8 cellular contexts compared by ENCODE assay signal in the genomic region with DNA sequence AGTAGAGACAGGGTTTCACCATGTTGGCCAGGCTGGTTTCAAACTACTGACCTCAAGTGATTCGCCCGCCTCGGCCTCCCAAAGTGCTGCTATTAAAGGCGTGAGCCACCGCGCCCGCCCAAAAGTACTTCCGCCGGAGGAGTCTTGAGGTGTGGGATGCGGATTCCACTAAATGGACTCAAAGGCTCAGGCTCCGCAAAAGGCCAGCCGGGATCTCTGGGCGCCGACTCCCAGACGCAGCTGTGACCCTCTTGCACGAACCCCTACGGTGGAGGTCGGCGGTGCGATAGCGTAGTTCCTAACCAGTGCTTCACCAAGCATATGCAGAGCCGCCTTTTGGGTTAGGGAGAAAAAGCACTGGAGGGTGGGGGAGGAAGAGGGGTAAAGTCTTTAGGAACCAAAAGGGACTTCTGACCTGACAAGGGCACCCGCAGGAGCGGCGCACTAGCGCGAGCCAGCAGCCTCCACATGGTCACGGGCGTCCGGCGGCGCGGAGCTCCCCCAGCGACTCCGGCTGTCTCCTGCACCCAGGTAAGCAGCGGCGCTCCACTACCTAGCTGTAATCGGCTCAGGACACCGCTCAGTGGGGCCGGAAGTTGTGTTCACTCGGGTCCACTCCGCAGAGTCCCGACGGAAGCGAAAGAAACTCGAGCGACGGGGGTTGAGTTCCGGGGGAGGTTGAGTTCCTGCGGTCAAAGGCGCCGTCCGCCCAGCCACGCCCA. TPM values are rescaled to one million over a fixed set of nuclear protein-coding genes. Genes with fewer than 3 reads are reported as not detected.
DNase-seq lines count a peak whose midpoint lies in the region; ATAC-seq and TF ChIP-seq lines count a peak whose summit lies in the region.

A gene (minus strand): TSS at position 590 of the 722 bp plus-strand sequence. CDS start 120 bp downstream, at position 470.

- no peaks in the 10 kb centered on the region for H3K9me3 Mint-ChIP-seq in type B pancreatic cell

- H3K27ac ChIP-seq in SU-DHL-6 (ENCODE audit: low read depth, low read length), result peak within 1 kb of the TSS; percentile 22; the same call in 1 of the 2 replicates

- no peaks in the 10 kb centered on the region for H3K27me3 ChIP-seq in SU-DHL-6 (ENCODE audit: low read length)

- H3K27ac Mint-ChIP-seq in type B pancreatic cell, result peak within 1 kb of the TSS; percentile 88

- 0 out of 2 replicates have a peak, but pooled peaks cover 9% of the 10 kb centered on the region for H3K36me3 ChIP-seq in SU-DHL-6 (ENCODE audit: low read length)

- H4K20me1 ChIP-seq in SU-DHL-6 (ENCODE audit: low read depth, low read length), result no peaks in the 10 kb centered on the region

- peaks cover 13% of the 10 kb centered on the region for H3K36me3 Mint-ChIP-seq in type B pancreatic cell

- H3F3A ChIP-seq in SU-DHL-6 (ENCODE audit: insufficient read depth), result peaks cover 10% of the 10 kb centered on the region; the same call in 1 of the 2 replicates

- H3K4me3 ChIP-seq in SU-DHL-6 (ENCODE audit: insufficient read depth, low read length, poor library complexity, severe bottlenecking), result peak within 1 kb of the TSS; percentile 76

- peak within 1 kb of the TSS; percentile 78 for H3K9ac ChIP-seq in SU-DHL-6 (ENCODE audit: low read length)

- intact Hi-C loops in cardiac septum (cut with DNase I), result loop anchor here (2.0 kb wide), 1 partner anchor 56 kb away; a partner anchor contains a TSS

- DNase-seq in NCI-H128 (lab: John Stamatoyannopoulos, UW; ENCODE audit: unreplicated experiment), result peak; percentile 91
- peak; percentile 78 for DNase-seq in activated naive CD8-positive, alpha-beta T cell treated with anti-CD3 and anti-CD28 coated beads, Interleukin-2, amount 50 U/mL, for 16 hours (ENCODE audit: low read depth, low spot score)
- DNase-seq in cardiac septum (ENCODE audit: low spot score), result peak; percentile 93
- DNase-seq in pons (ENCODE audit: low spot score), result peak; percentile 66
- peak; percentile 92 for DNase-seq in type B pancreatic cell (ENCODE audit: extremely low spot score, unreplicated experiment)

- H2AFZ ChIP-seq in SU-DHL-6 (ENCODE audit: low read depth, low read length, severe bottlenecking), result peak within 1 kb of the TSS; percentile 99

- H3K4me1 Mint-ChIP-seq in type B pancreatic cell (ENCODE audit: unreplicated experiment), result peaks cover 12% of the 10 kb centered on the region

- no peaks in the 10 kb centered on the region for H3K27me3 Mint-ChIP-seq in type B pancreatic cell

- H3K4me2 ChIP-seq in SU-DHL-6 (ENCODE audit: low read depth, low read length, poor library complexity, severe bottlenecking), result peak within 1 kb of the TSS; percentile 57

- H3K9me2 ChIP-seq in SU-DHL-6 (replicated peaks; ENCODE audit: insufficient read depth, low read length), result no peaks in the 10 kb centered on the region

- peak; percentile 97 for ATAC-seq in HG02759 (IDR thresholded peaks at IDR 0.05; ENCODE audit: unreplicated experiment)

- TF ChIP-seq CTCF in GM12873 (IDR thresholded peaks at IDR 0.05; ENCODE audit: insufficient read depth, low read depth, low read length, missing control alignments) (peak; percentile 53), SU-DHL-6 (IDR thresholded peaks at IDR 0.05; ENCODE audit: insufficient read depth, low read length, poor library complexity, severe bottlenecking) (peak; percentile 20), type B pancreatic cell (conservative IDR thresholded peaks at IDR 0.05) (peak; percentile 29)

- no peaks in the 10 kb centered on the region for H3K9me3 ChIP-seq in SU-DHL-6 (ENCODE audit: insufficient read depth, low read length)

- H3K4me3 Mint-ChIP-seq in type B pancreatic cell, result peak within 1 kb of the TSS; percentile 95

- peaks cover 17% of the 10 kb centered on the region; the same call in 1 of the 2 replicates for H3K79me2 ChIP-seq in SU-DHL-6 (ENCODE audit: insufficient read depth, low read length)

RNA-seq across cellular contexts. Expression of the gene that starts here (rescaled TPM):
- total RNA-seq in cardiac septum (64.7 TPM), type B pancreatic cell (ENCODE audit: low replicate concordance) (46.2 and 67.1 TPM in 2 replicates)

Comparison
In these comparisons a context has a peak if more than half of its experiments do, and no peak if none do; other contexts are left out.
1. Peak in every context shown above with its lines: DNase-seq, ATAC-seq, H3K4me3 ChIP-seq and H3K27ac ChIP-seq.